13 cellular contexts compared by ENCODE assay signal in genomic region chr2:74501335-74502071, GRCh38. TPM values are rescaled to one million over a fixed set of nuclear protein-coding genes. Genes with fewer than 3 reads are reported as not detected.
A peak's percentile ranks its signal among the peaks of the same experiment; 100 is the strongest.
DNase-seq lines count a peak whose midpoint lies in the region; ATAC-seq, FAIRE-seq and TF ChIP-seq lines count a peak whose summit lies in the region.
"Had no signal": no experiment of that assay in that cellular context is flagged by ENCODE, and none has a peak within 500 bp of the region (broad histone marks: within the 10 kb centered on the region; RNA-seq: fewer than 3 reads in every experiment).

No MANE protein-coding gene starts in this region.

- H3K4me2 ChIP-seq in HepG2 (ENCODE audit: low read depth, low read length), result peak overlapping the region; percentile 92
- no peak overlapping the region for H3K4me2 ChIP-seq in mammary epithelial cell (ENCODE audit: insufficient read depth, low read depth, low read length)

- H3K79me2 ChIP-seq in HepG2 (ENCODE audit: insufficient read depth, low read length), result peaks cover 48% of the 10 kb centered on the region
- H3K79me2 ChIP-seq in mammary epithelial cell (ENCODE audit: insufficient read depth, low read length), result peaks cover 13% of the 10 kb centered on the region

- no peak for ATAC-seq in activated CD8-positive, alpha-beta T cell treated with anti-CD3 and anti-CD28 coated beads, Interleukin-2, amount 10 ng/mL, durations not matched to agents 7 days and 5 days
- ATAC-seq in HepG2, result peak; percentile 4
- ATAC-seq in GM18861 (IDR thresholded peaks at IDR 0.05; ENCODE audit: unreplicated experiment), result no peak
- ATAC-seq: GM12878 had no signal

- TSS peak; percentile 41 for BruUV-seq in HepG2 (replicated peaks; lab: Mats Ljungman, UMichigan)
- BruUV-seq in mammary epithelial cell (replicated peaks; lab: Mats Ljungman, UMichigan), result no TSS peak

- peaks cover 68% of the 10 kb centered on the region for H3K4me1 Mint-ChIP-seq in activated CD8-positive, alpha-beta T cell treated with anti-CD3 and anti-CD28 coated beads, Interleukin-2, amount 10 ng/mL, durations not matched to agents 7 days and 5 days (ENCODE audit: low read depth)
- H3K4me1 Mint-ChIP-seq in type B pancreatic cell (ENCODE audit: unreplicated experiment), result peaks cover 41% of the 10 kb centered on the region

- H3K36me3 ChIP-seq in left ventricle myocardium inferior, result peaks cover 21% of the 10 kb centered on the region
- peaks cover 14% of the 10 kb centered on the region for H3K36me3 ChIP-seq in right atrium auricular region
- H3K36me3 ChIP-seq in HepG2 (replicated peaks in 1 of 2; ENCODE audit: control insufficient read depth in 1 of 2, insufficient read depth in 2 of 2, low read length in 2 of 2), result no peaks in the 10 kb centered on the region; a peak in 3 of 5 replicates
- peaks cover 11% of the 10 kb centered on the region for H3K36me3 ChIP-seq in mammary epithelial cell (ENCODE audit: insufficient read depth, low read length)

- H3K9me3 ChIP-seq in left ventricle myocardium inferior (replicated peaks), result no peaks in the 10 kb centered on the region
- no peaks in the 10 kb centered on the region for H3K9me3 ChIP-seq in right atrium auricular region
- no peaks in the 10 kb centered on the region for H3K9me3 ChIP-seq in HepG2 (ENCODE audit: low read length)
- H3K9me3 ChIP-seq in mammary epithelial cell (replicated peaks; ENCODE audit: insufficient read depth, low read length), result no peaks in the 10 kb centered on the region
- H3K9me3 ChIP-seq: thyroid gland had no signal

- peaks cover 34% of the 10 kb centered on the region for H3K36me3 Mint-ChIP-seq in activated CD8-positive, alpha-beta T cell treated with anti-CD3 and anti-CD28 coated beads, Interleukin-2, amount 10 ng/mL, durations not matched to agents 7 days and 5 days (ENCODE audit: low read depth)
- peaks cover 18% of the 10 kb centered on the region for H3K36me3 Mint-ChIP-seq in type B pancreatic cell

- CTCF ChIA-PET in activated CD8-positive, alpha-beta T cell treated with anti-CD3 and anti-CD28 coated beads, Interleukin-2, amount 10 ng/mL, durations not matched to agents 7 days and 5 days (lab: Charles Lee), result interaction anchor here (1.3 to 6.4 kb wide), 5 partner anchors 15 to 85 kb away, joined by 3 to 28 read pairs (median 18); partner anchors contain the start of genes CCDC142, MRPL53 and TTC31
- CTCF ChIA-PET in HepG2 (lab: Yijun Ruan, JAX; ENCODE audit: low intra/inter-chr PET ratio, low total read pairs), result interaction anchor here (1.5 to 2.9 kb wide), 2 partner anchors 13 to 18 kb away, joined by 5 to 20 read pairs; partner anchors contain the start of genes CCDC142 and TTC31
- CTCF ChIA-PET in mammary epithelial cell (lab: Charles Lee; ENCODE audit: low non-redundant PET), result no interaction called here

- dilution Hi-C loops in mammary epithelial cell (cut with HindIII; ENCODE audit: low sequenced_read_pairs), result no loop called here

- peaks cover 41% of the 10 kb centered on the region for H3K27me3 Mint-ChIP-seq in activated CD8-positive, alpha-beta T cell treated with anti-CD3 and anti-CD28 coated beads, Interleukin-2, amount 10 ng/mL, durations not matched to agents 7 days and 5 days (ENCODE audit: low read depth)
- peaks cover 87% of the 10 kb centered on the region for H3K27me3 Mint-ChIP-seq in type B pancreatic cell

- no peaks in the 10 kb centered on the region for H4K20me1 ChIP-seq in HepG2 (ENCODE audit: insufficient read depth, low read length)
- no peaks in the 10 kb centered on the region for H4K20me1 ChIP-seq in mammary epithelial cell (ENCODE audit: insufficient read depth, low read length)

- H3K27me3 ChIP-seq in left ventricle myocardium inferior (ENCODE audit: low read depth), result peaks cover 99% of the 10 kb centered on the region
- H3K27me3 ChIP-seq in right atrium auricular region, result peaks cover 18 to 21% of the 10 kb centered on the region in 2 donors
- H3K27me3 ChIP-seq in HepG2 (ENCODE audit: control insufficient read depth in 1 of 2, insufficient read depth in 2 of 2, low read length in 2 of 2), result no peaks in the 10 kb centered on the region; a peak in 1 of 5 replicates
- no peaks in the 10 kb centered on the region for H3K27me3 ChIP-seq in mammary epithelial cell (ENCODE audit: insufficient read depth, low read length)

- H3K27ac ChIP-seq in left ventricle myocardium inferior (replicated peaks) (no peak overlapping the region), right atrium auricular region (no peak overlapping the region), HepG2 (ENCODE audit: extremely low read length, insufficient read depth, low read length) (peak overlapping the region; percentile 89), mammary epithelial cell (ENCODE audit: insufficient read depth, low read depth, low read length) (no peak overlapping the region)

- no peak for TF ChIP-seq RAD21 in HepG2 (CRISPR knock-in tag; IDR thresholded peaks at IDR 0.05)

- H3K4me3 Mint-ChIP-seq in activated CD8-positive, alpha-beta T cell treated with anti-CD3 and anti-CD28 coated beads, Interleukin-2, amount 10 ng/mL, durations not matched to agents 7 days and 5 days, result peak overlapping the region; percentile 79
- peak overlapping the region; percentile 86 for H3K4me3 Mint-ChIP-seq in type B pancreatic cell

- TF ChIP-seq POLR2A in HepG2 (IDR thresholded peaks at IDR 0.05; ENCODE audit: insufficient read depth in 1 of 2, low read depth in 2 of 2, low read length in 2 of 2), result peak in 1 of 2 experiments; percentile 63; a peak in 2 of 4 replicates

- in situ Hi-C loops in HepG2 (cut with HindIII; ENCODE audit: extremely low pct_ligation_motif_present, low pct_unique_long_range_greater_than_20kb), result no loop called here
- in situ Hi-C loops in mammary epithelial cell (cut with MboI; ENCODE audit: low sequenced_read_pairs in 2 of 2), result no loop called here

- H3K9ac ChIP-seq in HepG2 (ENCODE audit: insufficient read depth, low read depth, low read length) (peak overlapping the region; percentile 83), mammary epithelial cell (ENCODE audit: insufficient read depth, low read length) (no peak overlapping the region)

- H3K27ac Mint-ChIP-seq in activated CD8-positive, alpha-beta T cell treated with anti-CD3 and anti-CD28 coated beads, Interleukin-2, amount 10 ng/mL, durations not matched to agents 7 days and 5 days, result no peak overlapping the region
- peak overlapping the region; percentile 54 for H3K27ac Mint-ChIP-seq in type B pancreatic cell

- no peak for TF ChIP-seq CTCF in left ventricle myocardium inferior (IDR thresholded peaks at IDR 0.05; ENCODE audit: borderline replicate concordance)
- no peak for TF ChIP-seq CTCF in right atrium auricular region (IDR thresholded peaks at IDR 0.05)
- no peak; the same call in 1 of the 2 replicates for TF ChIP-seq CTCF in HepG2 (CRISPR knock-in tag; IDR thresholded peaks at IDR 0.05)
- TF ChIP-seq CTCF in type B pancreatic cell (conservative IDR thresholded peaks at IDR 0.05), result no peak
- TF ChIP-seq CTCF in mammary epithelial cell (conservative IDR thresholded peaks at IDR 0.05 in 1 of 2, IDR thresholded peaks at IDR 0.05 in 1 of 2; ENCODE audit: extremely low read depth in 1 of 2, insufficient read depth in 1 of 2, low read depth in 1 of 2, low read length in 2 of 2), result no peak

- peak in 1 of 2 experiments; percentile 23; a peak in 1 of 4 replicates for TF ChIP-seq EP300 in HepG2 (IDR thresholded peaks at IDR 0.05; ENCODE audit: low read depth in 2 of 2, low read length in 2 of 2)
- no peak for TF ChIP-seq EP300 in HepG2 (CRISPR knock-in tag; IDR thresholded peaks at IDR 0.05; ENCODE audit: borderline replicate concordance)

- H2AFZ ChIP-seq in HepG2 (ENCODE audit: low read length) (no peak overlapping the region), mammary epithelial cell (ENCODE audit: low read depth, low read length) (no peak overlapping the region)

- intact Hi-C loops in left ventricle myocardium inferior (cut with micrococcal nuclease), result no loop called here
- intact Hi-C loops in HepG2 (cut with micrococcal nuclease; ENCODE audit: unreplicated experiment), result loop anchor here (1.0 to 2.0 kb wide), 2 partner anchors 18 to 61 kb away; partner anchors contain the start of genes RTKN and TTC31
- intact Hi-C loops in mammary epithelial cell (cut with micrococcal nuclease), result no loop called here

- DNase-seq in left ventricle myocardium inferior (no peak), right atrium auricular region (ENCODE audit: low spot score) (no peak), HepG2 (ENCODE audit: low spot score) (peak; percentile 64), type B pancreatic cell (ENCODE audit: extremely low spot score, unreplicated experiment) (no peak), mammary epithelial cell (no peak)
- DNase-seq in activated CD8-positive, alpha-beta T cell treated with anti-CD3 and anti-CD28 coated beads, Interleukin-2, amount 10 ng/mL, durations not matched to agents 7 days and 5 days, result no peak
- DNase-seq in effector CD4-positive, alpha-beta T cell, result no peak
- DNase-seq: aorta, NCI-H1092, thyroid gland had no signal

- 6% methylated on average over 17 of the region's 18 CpGs for WGBS in HepG2 (ENCODE audit: low lambda C conversion rate)
- 95% methylated on average over 17 of the region's 18 CpGs for WGBS in mammary epithelial cell (ENCODE audit: low coverage, missing lambda C conversion rate)

- H3K4me3 ChIP-seq in left ventricle myocardium inferior (peak overlapping the region; percentile 80), right atrium auricular region (peak overlapping the region in 1 of 2 donors; percentile 62), HepG2 (replicated peaks in 1 of 3; ENCODE audit: insufficient read depth in 1 of 3, low read depth in 2 of 3, low read length in 3 of 3) (peak overlapping the region; percentile 67 to 86 (median 82)), mammary epithelial cell (replicated peaks in 1 of 3; ENCODE audit: insufficient read depth in 1 of 3, low read depth in 2 of 3, low read length in 3 of 3) (no peak overlapping the region)

- peak; percentile 67 for FAIRE-seq in HepG2 (lab: Jason Lieb, UNC)
- FAIRE-seq: GM12878, TTC549 had no signal

- H3K4me1 ChIP-seq in left ventricle myocardium inferior, result peaks cover 75% of the 10 kb centered on the region
- H3K4me1 ChIP-seq in right atrium auricular region, result peaks cover 0 to 77% of the 10 kb centered on the region in 2 donors
- H3K4me1 ChIP-seq in HepG2 (ENCODE audit: insufficient read depth, low read length), result peaks cover 77% of the 10 kb centered on the region
- H3K4me1 ChIP-seq in mammary epithelial cell (ENCODE audit: insufficient read depth, low read length), result peaks cover 41% of the 10 kb centered on the region

- POLR2A ChIA-PET in activated CD8-positive, alpha-beta T cell treated with anti-CD3 and anti-CD28 coated beads, Interleukin-2, amount 10 ng/mL, durations not matched to agents 7 days and 5 days (lab: Charles Lee), result interaction anchor here (1.2 to 1.5 kb wide), 2 partner anchors 8 to 30 kb away, joined by 3 to 6 read pairs; no protein-coding TSS in a partner anchor
- POLR2A ChIA-PET in HepG2 (lab: Yijun Ruan, JAX), result interaction anchor here (0.7 to 16.5 kb wide), 17 partner anchors 9 to 1324 kb away, joined by 3 to 795 read pairs (median 22); partner anchors contain the start of genes AUP1, CCDC142, DQX1 and HTRA2

- H3K9me3 Mint-ChIP-seq in activated CD8-positive, alpha-beta T cell treated with anti-CD3 and anti-CD28 coated beads, Interleukin-2, amount 10 ng/mL, durations not matched to agents 7 days and 5 days (ENCODE audit: insufficient read depth), result no peaks in the 10 kb centered on the region
- no peaks in the 10 kb centered on the region for H3K9me3 Mint-ChIP-seq in type B pancreatic cell

RNA-seq across cellular contexts. Expression of gene LBX2, which starts 2.1 kb away (rescaled TPM):
- total RNA-seq in left ventricle myocardium inferior (0.25 TPM), right atrium auricular region (1 to 10 TPM in 1 of 2 donors, under 1 TPM in 1; 0.83 to 1.0 TPM), HepG2 (2016; rRNA removed; fragmentation: Illumina TruSeq; extraction: Trizol) (4.0 and 8.1 TPM in 2 replicates), type B pancreatic cell (ENCODE audit: low replicate concordance) (1.5 and 2.8 TPM in 2 replicates), mammary epithelial cell (not detected)
- under 1 TPM; 0.32 to 0.68 TPM for total RNA-seq in activated CD8-positive, alpha-beta T cell treated with anti-CD3 and anti-CD28 coated beads, Interleukin-2, amount 10 ng/mL, durations not matched to agents 7 days and 5 days
- total RNA-seq in HepG2 (2016; cell fraction: cytosol; rRNA removed; fragmentation: Illumina TruSeq; extraction: Trizol; ENCODE audit: low read depth), result 1.6 and 4.3 TPM in 2 replicates
- 7.3 and 8.7 TPM in 2 replicates for total RNA-seq in HepG2 (2016; cell fraction: insoluble cytoplasmic fraction; rRNA removed; fragmentation: Illumina TruSeq; extraction: Trizol)
- total RNA-seq in HepG2 (2016; cell fraction: membrane; rRNA removed; fragmentation: Illumina TruSeq; extraction: Trizol), result 2.9 and 6.9 TPM in 2 replicates
- 6.7 and 10.5 TPM in 2 replicates for total RNA-seq in HepG2 (2016; cell fraction: nucleus; rRNA removed; fragmentation: Illumina TruSeq; extraction: Trizol)
- polyA plus RNA-seq in HepG2 (2011; rRNA removed) (6.4 and 7.3 TPM in 2 replicates), mammary epithelial cell (0.10 TPM)
- polyA plus RNA-seq in HepG2 (2011; cell fraction: cytosol; rRNA removed), result 5.1 and 7.2 TPM in 2 replicates
- polyA plus RNA-seq in HepG2 (2011; cell fraction: nucleus; rRNA removed), result 43.6 and 46.5 TPM in 2 replicates
- 7.8 and 8.2 TPM in 2 replicates for polyA plus RNA-seq in HepG2 (2012)
- 3.0 and 3.5 TPM in 2 replicates for polyA plus RNA-seq in HepG2 (2016; cell fraction: cytosol; fragmentation: Illumina TruSeq; extraction: Trizol; ENCODE audit: low read depth)
- polyA plus RNA-seq in HepG2 (2016; cell fraction: insoluble cytoplasmic fraction; fragmentation: Illumina TruSeq; extraction: Trizol; ENCODE audit: low read depth), result 8.9 and 9.5 TPM in 2 replicates
- 4.3 and 5.5 TPM in 2 replicates for polyA plus RNA-seq in HepG2 (2016; cell fraction: membrane; fragmentation: Illumina TruSeq; extraction: Trizol; ENCODE audit: low read depth)
- polyA plus RNA-seq in HepG2 (2016; cell fraction: nucleus; fragmentation: Illumina TruSeq; extraction: Trizol; ENCODE audit: insufficient read depth, low read depth), result 14.4 and 14.6 TPM in 2 replicates
- 0.14 and 7.2 TPM in 2 replicates for polyA minus RNA-seq in HepG2 (2011; rRNA and poly(A)+ RNA removed; ENCODE audit: low replicate concordance)
- 3.6 TPM in 2 replicates for polyA minus RNA-seq in HepG2 (2011; cell fraction: cytosol; rRNA and poly(A)+ RNA removed)
- polyA minus RNA-seq in HepG2 (2011; cell fraction: nucleus; rRNA and poly(A)+ RNA removed), result 9.8 and 12.1 TPM in 2 replicates
- not detected for polyA minus RNA-seq in mammary epithelial cell

RNA-seq across cellular contexts. Expression of gene PCGF1, which starts 6.0 kb away (rescaled TPM):
- total RNA-seq in left ventricle myocardium inferior (20.2 TPM), right atrium auricular region (10 to 100 TPM; 15.2 to 19.0 TPM), HepG2 (2016; rRNA removed; fragmentation: Illumina TruSeq; extraction: Trizol) (14.2 and 20.4 TPM in 2 replicates), type B pancreatic cell (ENCODE audit: low replicate concordance) (30.1 and 32.8 TPM in 2 replicates), mammary epithelial cell (10 to 100 TPM; 20.0 to 35.4 TPM)
- total RNA-seq in activated CD8-positive, alpha-beta T cell treated with anti-CD3 and anti-CD28 coated beads, Interleukin-2, amount 10 ng/mL, durations not matched to agents 7 days and 5 days, result 10 to 100 TPM; 20.3 to 28.5 TPM
- 37.5 and 42.0 TPM in 2 replicates for total RNA-seq in HepG2 (2016; cell fraction: cytosol; rRNA removed; fragmentation: Illumina TruSeq; extraction: Trizol; ENCODE audit: low read depth)
- 15.5 and 15.6 TPM in 2 replicates for total RNA-seq in HepG2 (2016; cell fraction: insoluble cytoplasmic fraction; rRNA removed; fragmentation: Illumina TruSeq; extraction: Trizol)
- total RNA-seq in HepG2 (2016; cell fraction: membrane; rRNA removed; fragmentation: Illumina TruSeq; extraction: Trizol), result 29.0 and 31.0 TPM in 2 replicates
- total RNA-seq in HepG2 (2016; cell fraction: nucleus; rRNA removed; fragmentation: Illumina TruSeq; extraction: Trizol), result 16.2 and 22.2 TPM in 2 replicates
- polyA plus RNA-seq in HepG2 (2011; rRNA removed) (22.6 and 22.7 TPM in 2 replicates), mammary epithelial cell (32.8 TPM)
- polyA plus RNA-seq in HepG2 (2011; cell fraction: cytosol; rRNA removed), result 19.8 and 22.8 TPM in 2 replicates
- polyA plus RNA-seq in HepG2 (2011; cell fraction: nucleus; rRNA removed), result 37.4 and 90.3 TPM in 2 replicates
- polyA plus RNA-seq in HepG2 (2012), result 14.2 and 15.2 TPM in 2 replicates
- 20.8 and 23.0 TPM in 2 replicates for polyA plus RNA-seq in HepG2 (2016; cell fraction: cytosol; fragmentation: Illumina TruSeq; extraction: Trizol; ENCODE audit: low read depth)
- polyA plus RNA-seq in HepG2 (2016; cell fraction: insoluble cytoplasmic fraction; fragmentation: Illumina TruSeq; extraction: Trizol; ENCODE audit: low read depth), result 13.9 and 16.9 TPM in 2 replicates
- polyA plus RNA-seq in HepG2 (2016; cell fraction: membrane; fragmentation: Illumina TruSeq; extraction: Trizol; ENCODE audit: low read depth), result 18.0 and 18.6 TPM in 2 replicates
- polyA plus RNA-seq in HepG2 (2016; cell fraction: nucleus; fragmentation: Illumina TruSeq; extraction: Trizol; ENCODE audit: insufficient read depth, low read depth), result 44.9 and 46.7 TPM in 2 replicates
- 19.3 and 42.8 TPM in 2 replicates for polyA minus RNA-seq in HepG2 (2011; rRNA and poly(A)+ RNA removed; ENCODE audit: low replicate concordance)
- 14.1 and 14.9 TPM in 2 replicates for polyA minus RNA-seq in HepG2 (2011; cell fraction: cytosol; rRNA and poly(A)+ RNA removed)
- polyA minus RNA-seq in HepG2 (2011; cell fraction: nucleus; rRNA and poly(A)+ RNA removed), result 22.8 and 25.0 TPM in 2 replicates
- 58.5 TPM for polyA minus RNA-seq in mammary epithelial cell

RNA-seq across cellular contexts. Expression of gene TLX2, which starts 12.7 kb away (rescaled TPM):
- not detected for total RNA-seq in left ventricle myocardium inferior
- total RNA-seq in right atrium auricular region, result not detected
- total RNA-seq in activated CD8-positive, alpha-beta T cell treated with anti-CD3 and anti-CD28 coated beads, Interleukin-2, amount 10 ng/mL, durations not matched to agents 7 days and 5 days, result under 1 TPM; 0.34 to 0.44 TPM
- 0.20 TPM in 1 of 2 replicates, not detected in the other for total RNA-seq in HepG2 (2016; rRNA removed; fragmentation: Illumina TruSeq; extraction: Trizol)
- 0.10 and 0.26 TPM in 2 replicates for total RNA-seq in HepG2 (2016; cell fraction: cytosol; rRNA removed; fragmentation: Illumina TruSeq; extraction: Trizol; ENCODE audit: low read depth)
- total RNA-seq in HepG2 (2016; cell fraction: insoluble cytoplasmic fraction; rRNA removed; fragmentation: Illumina TruSeq; extraction: Trizol), result 0.28 TPM in 1 of 2 replicates, not detected in the other
- 0.28 TPM in 1 of 2 replicates, not detected in the other for total RNA-seq in HepG2 (2016; cell fraction: membrane; rRNA removed; fragmentation: Illumina TruSeq; extraction: Trizol)
- not detected in 2 replicates for total RNA-seq in HepG2 (2016; cell fraction: nucleus; rRNA removed; fragmentation: Illumina TruSeq; extraction: Trizol)
- 0.05 and 0.09 TPM in 2 replicates for polyA plus RNA-seq in HepG2 (2011; rRNA removed)
- 0.10 and 0.17 TPM in 2 replicates for polyA plus RNA-seq in HepG2 (2011; cell fraction: cytosol; rRNA removed)
- 0.35 and 0.92 TPM in 2 replicates for polyA plus RNA-seq in HepG2 (2011; cell fraction: nucleus; rRNA removed)
- polyA plus RNA-seq in HepG2 (2012), result 4.1 and 5.8 TPM in 2 replicates
- polyA plus RNA-seq in HepG2 (2016; cell fraction: cytosol; fragmentation: Illumina TruSeq; extraction: Trizol; ENCODE audit: low read depth), result 0.09 and 0.26 TPM in 2 replicates
- 0.26 TPM in 1 of 2 replicates, not detected in the other for polyA plus RNA-seq in HepG2 (2016; cell fraction: insoluble cytoplasmic fraction; fragmentation: Illumina TruSeq; extraction: Trizol; ENCODE audit: low read depth)
- 0.62 TPM in 1 of 2 replicates, not detected in the other for polyA plus RNA-seq in HepG2 (2016; cell fraction: membrane; fragmentation: Illumina TruSeq; extraction: Trizol; ENCODE audit: low read depth)
- 0.66 TPM in 1 of 2 replicates, not detected in the other for polyA plus RNA-seq in HepG2 (2016; cell fraction: nucleus; fragmentation: Illumina TruSeq; extraction: Trizol; ENCODE audit: insufficient read depth, low read depth)
- polyA minus RNA-seq in HepG2 (2011; rRNA and poly(A)+ RNA removed; ENCODE audit: low replicate concordance), result not detected in 2 replicates
- not detected in 2 replicates for polyA minus RNA-seq in HepG2 (2011; cell fraction: cytosol; rRNA and poly(A)+ RNA removed)
- not detected in 2 replicates for polyA minus RNA-seq in HepG2 (2011; cell fraction: nucleus; rRNA and poly(A)+ RNA removed)
- total RNA-seq in type B pancreatic cell (ENCODE audit: low replicate concordance), result 0.67 and 2.9 TPM in 2 replicates
- under 1 TPM in 1 of 2 donors, not detected in 1; 0.33 TPM for total RNA-seq in mammary epithelial cell
- 0.05 TPM for polyA plus RNA-seq in mammary epithelial cell
- not detected for polyA minus RNA-seq in mammary epithelial cell
- total RNA-seq: aorta, thyroid gland had no signal
- polyA plus RNA-seq: aorta had no signal

RNA-seq across cellular contexts. Expression of gene TTC31, which starts 18.6 kb away (rescaled TPM):
- total RNA-seq in left ventricle myocardium inferior, result 9.5 TPM
- 1 to 10 TPM; 9.1 to 9.6 TPM for total RNA-seq in right atrium auricular region
- 10 to 100 TPM; 38.3 to 40.0 TPM for total RNA-seq in activated CD8-positive, alpha-beta T cell treated with anti-CD3 and anti-CD28 coated beads, Interleukin-2, amount 10 ng/mL, durations not matched to agents 7 days and 5 days
- 21.1 and 28.3 TPM in 2 replicates for total RNA-seq in HepG2 (2016; rRNA removed; fragmentation: Illumina TruSeq; extraction: Trizol)
- 2.7 and 3.0 TPM in 2 replicates for total RNA-seq in HepG2 (2016; cell fraction: cytosol; rRNA removed; fragmentation: Illumina TruSeq; extraction: Trizol; ENCODE audit: low read depth)
- 18.2 and 28.7 TPM in 2 replicates for total RNA-seq in HepG2 (2016; cell fraction: insoluble cytoplasmic fraction; rRNA removed; fragmentation: Illumina TruSeq; extraction: Trizol)
- 6.9 and 8.2 TPM in 2 replicates for total RNA-seq in HepG2 (2016; cell fraction: membrane; rRNA removed; fragmentation: Illumina TruSeq; extraction: Trizol)
- total RNA-seq in HepG2 (2016; cell fraction: nucleus; rRNA removed; fragmentation: Illumina TruSeq; extraction: Trizol), result 47.8 and 48.1 TPM in 2 replicates
- polyA plus RNA-seq in HepG2 (2011; rRNA removed), result 39.5 and 43.4 TPM in 2 replicates
- 21.8 and 24.0 TPM in 2 replicates for polyA plus RNA-seq in HepG2 (2011; cell fraction: cytosol; rRNA removed)
- 180 and 208 TPM in 2 replicates for polyA plus RNA-seq in HepG2 (2011; cell fraction: nucleus; rRNA removed)
- polyA plus RNA-seq in HepG2 (2012), result 20.8 and 30.1 TPM in 2 replicates
- 2.3 and 2.7 TPM in 2 replicates for polyA plus RNA-seq in HepG2 (2016; cell fraction: cytosol; fragmentation: Illumina TruSeq; extraction: Trizol; ENCODE audit: low read depth)
- 21.6 and 25.6 TPM in 2 replicates for polyA plus RNA-seq in HepG2 (2016; cell fraction: insoluble cytoplasmic fraction; fragmentation: Illumina TruSeq; extraction: Trizol; ENCODE audit: low read depth)
- 5.9 and 6.6 TPM in 2 replicates for polyA plus RNA-seq in HepG2 (2016; cell fraction: membrane; fragmentation: Illumina TruSeq; extraction: Trizol; ENCODE audit: low read depth)
- polyA plus RNA-seq in HepG2 (2016; cell fraction: nucleus; fragmentation: Illumina TruSeq; extraction: Trizol; ENCODE audit: insufficient read depth, low read depth), result 99.0 and 111 TPM in 2 replicates
- polyA minus RNA-seq in HepG2 (2011; rRNA and poly(A)+ RNA removed; ENCODE audit: low replicate concordance), result 35.9 and 48.7 TPM in 2 replicates
- 11.7 and 13.3 TPM in 2 replicates for polyA minus RNA-seq in HepG2 (2011; cell fraction: cytosol; rRNA and poly(A)+ RNA removed)
- polyA minus RNA-seq in HepG2 (2011; cell fraction: nucleus; rRNA and poly(A)+ RNA removed), result 72.2 and 74.9 TPM in 2 replicates
- 21.1 and 27.5 TPM in 2 replicates for total RNA-seq in type B pancreatic cell (ENCODE audit: low replicate concordance)
- total RNA-seq in mammary epithelial cell, result 10 to 100 TPM; 11.5 to 22.0 TPM
- 17.6 TPM for polyA plus RNA-seq in mammary epithelial cell
- polyA minus RNA-seq in mammary epithelial cell, result 15.0 TPM

RNA-seq across cellular contexts. Expression of gene CCDC142, which starts 18.7 kb away (rescaled TPM):
- total RNA-seq in left ventricle myocardium inferior (5.6 TPM), right atrium auricular region (10 to 100 TPM in 1 of 2 donors, 1 to 10 TPM in 1; 3.8 to 13.6 TPM), HepG2 (2016; rRNA removed; fragmentation: Illumina TruSeq; extraction: Trizol) (8.8 and 30.4 TPM in 2 replicates), type B pancreatic cell (ENCODE audit: low replicate concordance) (18.0 and 30.1 TPM in 2 replicates), mammary epithelial cell (10 to 100 TPM; 13.0 to 18.2 TPM)
- 10 to 100 TPM; 22.5 to 26.7 TPM for total RNA-seq in activated CD8-positive, alpha-beta T cell treated with anti-CD3 and anti-CD28 coated beads, Interleukin-2, amount 10 ng/mL, durations not matched to agents 7 days and 5 days
- 4.8 and 4.9 TPM in 2 replicates for total RNA-seq in HepG2 (2016; cell fraction: cytosol; rRNA removed; fragmentation: Illumina TruSeq; extraction: Trizol; ENCODE audit: low read depth)
- 8.0 and 25.5 TPM in 2 replicates for total RNA-seq in HepG2 (2016; cell fraction: insoluble cytoplasmic fraction; rRNA removed; fragmentation: Illumina TruSeq; extraction: Trizol)
- 6.2 and 6.3 TPM in 2 replicates for total RNA-seq in HepG2 (2016; cell fraction: membrane; rRNA removed; fragmentation: Illumina TruSeq; extraction: Trizol)
- total RNA-seq in HepG2 (2016; cell fraction: nucleus; rRNA removed; fragmentation: Illumina TruSeq; extraction: Trizol), result 51.7 and 65.9 TPM in 2 replicates
- polyA plus RNA-seq in HepG2 (2011; rRNA removed) (14.7 and 17.7 TPM in 2 replicates), mammary epithelial cell (8.2 TPM)
- polyA plus RNA-seq in HepG2 (2011; cell fraction: cytosol; rRNA removed), result 5.1 and 6.3 TPM in 2 replicates
- 51.7 and 56.4 TPM in 2 replicates for polyA plus RNA-seq in HepG2 (2011; cell fraction: nucleus; rRNA removed)
- 5.2 and 6.8 TPM in 2 replicates for polyA plus RNA-seq in HepG2 (2012)
- 0.66 and 0.67 TPM in 2 replicates for polyA plus RNA-seq in HepG2 (2016; cell fraction: cytosol; fragmentation: Illumina TruSeq; extraction: Trizol; ENCODE audit: low read depth)
- 4.3 and 5.0 TPM in 2 replicates for polyA plus RNA-seq in HepG2 (2016; cell fraction: insoluble cytoplasmic fraction; fragmentation: Illumina TruSeq; extraction: Trizol; ENCODE audit: low read depth)
- polyA plus RNA-seq in HepG2 (2016; cell fraction: membrane; fragmentation: Illumina TruSeq; extraction: Trizol; ENCODE audit: low read depth), result 1.4 and 2.5 TPM in 2 replicates
- polyA plus RNA-seq in HepG2 (2016; cell fraction: nucleus; fragmentation: Illumina TruSeq; extraction: Trizol; ENCODE audit: insufficient read depth, low read depth), result 76.5 and 76.7 TPM in 2 replicates
- polyA minus RNA-seq in HepG2 (2011; rRNA and poly(A)+ RNA removed; ENCODE audit: low replicate concordance), result 64.4 and 82.1 TPM in 2 replicates
- 5.7 and 6.4 TPM in 2 replicates for polyA minus RNA-seq in HepG2 (2011; cell fraction: cytosol; rRNA and poly(A)+ RNA removed)
- 87.2 and 94.1 TPM in 2 replicates for polyA minus RNA-seq in HepG2 (2011; cell fraction: nucleus; rRNA and poly(A)+ RNA removed)
- 42.6 TPM for polyA minus RNA-seq in mammary epithelial cell

Comparison
In these comparisons a context has a peak if more than half of its experiments do, and no peak if none do; other contexts are left out.
1. H3K4me3 ChIP-seq: peak in left ventricle myocardium inferior (single experiment) and HepG2 (3 of 3); none in mammary epithelial cell (0 of 3).